In genomic region chr12:76284816-76285750, GRCh38 we compare ENCODE assay signal across 13 cellular contexts.
A peak's percentile ranks its signal among the peaks of the same experiment; 100 is the strongest.
DNase-seq lines count a peak whose midpoint lies in the region; ATAC-seq and TF ChIP-seq lines count a peak whose summit lies in the region.
"Had no signal": no experiment of that assay in that cellular context is flagged by ENCODE, and none has a peak within 500 bp of the region (broad histone marks: within the 10 kb centered on the region; RNA-seq: fewer than 3 reads in every experiment).

No MANE protein-coding gene starts in this region.

- no peaks in the 10 kb centered on the region for H3K36me3 Mint-ChIP-seq in activated T-helper 1 cell treated with anti-CD3 and anti-CD28 coated beads, Interleukin-12 subunit alpha, Interleukin-12 subunit beta, Interleukin-2, Interleukin-4 antibody, amounts not matched to agents 30 ng/mL and 10 ng/mL and 1 ng/mL, durations not matched to agents 14 hours and 24 hours and 36 hours (ENCODE audit: low read depth)
- H3K36me3 Mint-ChIP-seq: activated naive CD8-positive, alpha-beta T cell had no signal

- ATAC-seq in SK-N-SH treated with all-trans-retinoic acid at 6 μM for 48 hours (peak; percentile 59), upper lobe of left lung (ENCODE audit: low FRiP score in 2 of 2) (no peak), GM18867 (IDR thresholded peaks at IDR 0.05; ENCODE audit: unreplicated experiment) (no peak)
- ATAC-seq: heart left ventricle, left cardiac atrium had no signal

- H3K4me1 ChIP-seq in upper lobe of left lung, result peaks cover 0 to 5% (median 0%) of the 10 kb centered on the region in 4 donors
- H3K4me1 ChIP-seq: heart left ventricle, parathyroid adenoma had no signal

- H3K27me3 Mint-ChIP-seq in activated T-helper 1 cell treated with anti-CD3 and anti-CD28 coated beads, Interleukin-12 subunit alpha, Interleukin-12 subunit beta, Interleukin-2, Interleukin-4 antibody, amounts not matched to agents 30 ng/mL and 10 ng/mL and 1 ng/mL, durations not matched to agents 14 hours and 24 hours and 36 hours (ENCODE audit: insufficient read depth), result peaks cover 5% of the 10 kb centered on the region

- TF ChIP-seq POLR2A in upper lobe of left lung (IDR thresholded peaks at IDR 0.05), result no peak

- H3K4me3 ChIP-seq in H7 (ENCODE audit: insufficient read depth, low read depth, low read length), result no peak overlapping the region
- H3K4me3 ChIP-seq in foreskin fibroblast (ENCODE audit: low read depth in 1 of 2, low read length in 2 of 2), result no peak overlapping the region
- no peak overlapping the region for H3K4me3 ChIP-seq in upper lobe of left lung
- H3K4me3 ChIP-seq: heart left ventricle had no signal

- no peaks in the 10 kb centered on the region for H3K9me3 Mint-ChIP-seq in activated T-helper 1 cell treated with anti-CD3 and anti-CD28 coated beads, Interleukin-12 subunit alpha, Interleukin-12 subunit beta, Interleukin-2, Interleukin-4 antibody, amounts not matched to agents 30 ng/mL and 10 ng/mL and 1 ng/mL, durations not matched to agents 14 hours and 24 hours and 36 hours

- H3K27ac Mint-ChIP-seq in activated T-helper 1 cell treated with anti-CD3 and anti-CD28 coated beads, Interleukin-12 subunit alpha, Interleukin-12 subunit beta, Interleukin-2, Interleukin-4 antibody, amounts not matched to agents 30 ng/mL and 10 ng/mL and 1 ng/mL, durations not matched to agents 14 hours and 24 hours and 36 hours, result no peak overlapping the region
- H3K27ac Mint-ChIP-seq: activated naive CD8-positive, alpha-beta T cell had no signal

- TF ChIP-seq CTCF in foreskin fibroblast (IDR thresholded peaks at IDR 0.05; ENCODE audit: low read depth, low read length) (no peak), upper lobe of left lung (IDR thresholded peaks at IDR 0.05) (no peak)

- 89 to 90% methylated on average over 5 of the region's 5 CpGs for WGBS in upper lobe of left lung, 2 donors

- no peak overlapping the region for H3K4me3 Mint-ChIP-seq in activated T-helper 1 cell treated with anti-CD3 and anti-CD28 coated beads, Interleukin-12 subunit alpha, Interleukin-12 subunit beta, Interleukin-2, Interleukin-4 antibody, amounts not matched to agents 30 ng/mL and 10 ng/mL and 1 ng/mL, durations not matched to agents 14 hours and 24 hours and 36 hours
- H3K4me3 Mint-ChIP-seq: activated naive CD8-positive, alpha-beta T cell had no signal

- DNase-seq in H7 (peak; percentile 19), foreskin fibroblast (peak; percentile 53 to 78), upper lobe of left lung (no peak), SKM-1 treated with dmso at 0.1 percent for 144 hours (lab: John Stamatoyannopoulos, UW; ENCODE audit: unreplicated experiment) (no peak)
- no peak for DNase-seq in activated T-helper 1 cell treated with anti-CD3 and anti-CD28 coated beads, Interleukin-12 subunit alpha, Interleukin-12 subunit beta, Interleukin-2, Interleukin-4 antibody, amounts not matched to agents 30 ng/mL and 10 ng/mL and 1 ng/mL, durations not matched to agents 14 hours and 24 hours and 36 hours (ENCODE audit: low spot score)
- DNase-seq: activated CD4-positive, alpha-beta T cell treated with anti-CD3 and anti-CD28 coated beads for 4 hours; heart left ventricle; left cardiac atrium; T1000 had no signal

- H3K27ac ChIP-seq in upper lobe of left lung, result peak overlapping the region; percentile 5 to 42 (median 22)
- H3K27ac ChIP-seq: heart left ventricle, parathyroid adenoma had no signal

- intact Hi-C loops in activated T-helper 1 cell treated with anti-CD3 and anti-CD28 coated beads, Interleukin-12 subunit alpha, Interleukin-12 subunit beta, Interleukin-2, Interleukin-4 antibody, amounts not matched to agents 30 ng/mL and 10 ng/mL and 1 ng/mL, durations not matched to agents 14 hours and 24 hours and 36 hours (cut with micrococcal nuclease), result no loop called here

- H3K4me1 Mint-ChIP-seq in activated T-helper 1 cell treated with anti-CD3 and anti-CD28 coated beads, Interleukin-12 subunit alpha, Interleukin-12 subunit beta, Interleukin-2, Interleukin-4 antibody, amounts not matched to agents 30 ng/mL and 10 ng/mL and 1 ng/mL, durations not matched to agents 14 hours and 24 hours and 36 hours (ENCODE audit: low read depth), result no peaks in the 10 kb centered on the region

- no peaks in the 10 kb centered on the region for H3K27me3 ChIP-seq in H7 (ENCODE audit: control insufficient read depth, insufficient read depth, low read length)
- H3K27me3 ChIP-seq in upper lobe of left lung, result no peaks in the 10 kb centered on the region

- H3K9me3 ChIP-seq in upper lobe of left lung, result no peaks in the 10 kb centered on the region
- H3K9me3 ChIP-seq: heart left ventricle had no signal

- H3K36me3 ChIP-seq in H7 (replicated peaks; ENCODE audit: control insufficient read depth, insufficient read depth, low read length) (no peaks in the 10 kb centered on the region), upper lobe of left lung (no peaks in the 10 kb centered on the region)
- H3K36me3 ChIP-seq: heart left ventricle had no signal

- TF ChIP-seq EP300 in upper lobe of left lung (IDR thresholded peaks at IDR 0.05), result no peak

TF ChIP-seq in SK-N-SH treated with all-trans-retinoic acid at 6 μM for 48 hours, 23 proteins besides CTCF, POLR2A, EP300 and RAD21:
- TF ChIP-seq ZC3H10 (CRISPR knock-in tag; IDR thresholded peaks at IDR 0.05) (no peak), ZFP3 (CRISPR knock-in tag; IDR thresholded peaks at IDR 0.05) (no peak), ARNTL (CRISPR knock-in tag; IDR thresholded peaks at IDR 0.05; ENCODE audit: borderline replicate concordance, low read depth) (no peak), TCF4 (CRISPR knock-in tag; IDR thresholded peaks at IDR 0.05; ENCODE audit: borderline replicate concordance) (no peak), TOX (CRISPR knock-in tag; IDR thresholded peaks at IDR 0.05; ENCODE audit: borderline replicate concordance) (no peak), TSHZ2 (CRISPR knock-in tag; IDR thresholded peaks at IDR 0.05) (no peak), OSR1 (CRISPR knock-in tag; IDR thresholded peaks at IDR 0.05) (no peak), GLIS3 (CRISPR knock-in tag; IDR thresholded peaks at IDR 0.05) (no peak), CREB5 (CRISPR knock-in tag; IDR thresholded peaks at IDR 0.05; ENCODE audit: low read depth) (no peak), PATZ1 (CRISPR knock-in tag; IDR thresholded peaks at IDR 0.05; ENCODE audit: borderline replicate concordance) (no peak), ISL1 (CRISPR knock-in tag; IDR thresholded peaks at IDR 0.05) (no peak), ZNF70 (CRISPR knock-in tag; IDR thresholded peaks at IDR 0.05) (no peak), PPARA (CRISPR knock-in tag; IDR thresholded peaks at IDR 0.05; ENCODE audit: borderline replicate concordance) (no peak), SNAI2 (CRISPR knock-in tag; IDR thresholded peaks at IDR 0.05) (no peak)

Comparison
In these comparisons a context has a peak if more than half of its experiments do, and no peak if none do; other contexts are left out.
1. DNase-seq: peak in H7 (single experiment) and foreskin fibroblast (2 of 2); none in upper lobe of left lung (0 of 2), SKM-1 treated with dmso at 0.1 percent for 144 hours (single experiment) and activated T-helper 1 cell treated with anti-CD3 and anti-CD28 coated beads, Interleukin-12 subunit alpha, Interleukin-12 subunit beta, Interleukin-2, Interleukin-4 antibody, amounts not matched to agents 30 ng/mL and 10 ng/mL and 1 ng/mL, durations not matched to agents 14 hours and 24 hours and 36 hours (single experiment).